Comparison of ENCODE assay signal across 1 cellular context in the genomic region with DNA sequence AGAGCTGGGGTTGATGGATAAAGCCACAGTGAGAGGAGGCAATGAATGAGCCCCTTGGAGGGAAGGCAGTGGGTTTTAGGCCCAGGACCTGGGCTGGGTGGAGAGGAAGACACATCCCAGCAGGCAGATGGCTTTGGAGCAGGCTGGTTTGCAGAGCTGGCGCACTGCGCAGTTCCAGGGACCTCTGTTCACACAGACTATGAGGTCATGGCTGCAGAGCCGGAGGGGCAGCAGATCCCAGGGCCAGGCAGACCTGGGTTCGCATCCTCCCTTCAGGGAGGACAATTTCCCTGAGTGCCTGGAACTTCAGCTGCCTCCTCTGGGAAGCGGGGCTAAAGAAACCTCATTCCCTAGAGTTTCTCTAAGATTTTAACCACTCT.
TF ChIP-seq lines count a peak whose summit lies in the region.

No MANE protein-coding gene starts in this region.

TF ChIP-seq in WTC11, 78 proteins besides CTCF, POLR2A, EP300 and RAD21 (continued from another document):
- TF ChIP-seq ZNF425 (CRISPR knock-in tag; conservative IDR thresholded peaks at IDR 0.05) (no peak), NR2C2 (CRISPR knock-in tag; IDR thresholded peaks at IDR 0.05) (no peak), ZNF121 (CRISPR knock-in tag; IDR thresholded peaks at IDR 0.05) (no peak), TEAD4 (CRISPR knock-in tag; IDR thresholded peaks at IDR 0.05) (no peak), SMAD4 (CRISPR knock-in tag; IDR thresholded peaks at IDR 0.05) (no peak), ELF4 (CRISPR knock-in tag; IDR thresholded peaks at IDR 0.05; ENCODE audit: low read depth) (no peak), AFF4 (CRISPR knock-in tag; IDR thresholded peaks at IDR 0.05; ENCODE audit: borderline replicate concordance) (no peak), HMGXB4 (CRISPR knock-in tag; IDR thresholded peaks at IDR 0.05) (no peak), ETV6 (CRISPR knock-in tag; IDR thresholded peaks at IDR 0.05) (no peak), KAT7 (CRISPR knock-in tag; IDR thresholded peaks at IDR 0.05; ENCODE audit: borderline replicate concordance) (no peak)
- TF ChIP-seq, protein P1, sequence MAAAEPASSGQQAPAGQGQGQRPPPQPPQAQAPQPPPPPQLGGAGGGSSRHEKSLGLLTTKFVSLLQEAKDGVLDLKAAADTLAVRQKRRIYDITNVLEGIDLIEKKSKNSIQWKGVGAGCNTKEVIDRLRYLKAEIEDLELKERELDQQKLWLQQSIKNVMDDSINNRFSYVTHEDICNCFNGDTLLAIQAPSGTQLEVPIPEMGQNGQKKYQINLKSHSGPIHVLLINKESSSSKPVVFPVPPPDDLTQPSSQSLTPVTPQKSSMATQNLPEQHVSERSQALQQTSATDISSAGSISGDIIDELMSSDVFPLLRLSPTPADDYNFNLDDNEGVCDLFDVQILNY (CRISPR knock-in tag; IDR thresholded peaks at IDR 0.05): no peak
- TF ChIP-seq, protein P2, sequence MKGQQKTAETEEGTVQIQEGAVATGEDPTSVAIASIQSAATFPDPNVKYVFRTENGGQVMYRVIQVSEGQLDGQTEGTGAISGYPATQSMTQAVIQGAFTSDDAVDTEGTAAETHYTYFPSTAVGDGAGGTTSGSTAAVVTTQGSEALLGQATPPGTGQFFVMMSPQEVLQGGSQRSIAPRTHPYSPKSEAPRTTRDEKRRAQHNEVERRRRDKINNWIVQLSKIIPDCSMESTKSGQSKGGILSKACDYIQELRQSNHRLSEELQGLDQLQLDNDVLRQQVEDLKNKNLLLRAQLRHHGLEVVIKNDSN (CRISPR knock-in tag; IDR thresholded peaks at IDR 0.05): no peak
- TF ChIP-seq, protein P3, sequence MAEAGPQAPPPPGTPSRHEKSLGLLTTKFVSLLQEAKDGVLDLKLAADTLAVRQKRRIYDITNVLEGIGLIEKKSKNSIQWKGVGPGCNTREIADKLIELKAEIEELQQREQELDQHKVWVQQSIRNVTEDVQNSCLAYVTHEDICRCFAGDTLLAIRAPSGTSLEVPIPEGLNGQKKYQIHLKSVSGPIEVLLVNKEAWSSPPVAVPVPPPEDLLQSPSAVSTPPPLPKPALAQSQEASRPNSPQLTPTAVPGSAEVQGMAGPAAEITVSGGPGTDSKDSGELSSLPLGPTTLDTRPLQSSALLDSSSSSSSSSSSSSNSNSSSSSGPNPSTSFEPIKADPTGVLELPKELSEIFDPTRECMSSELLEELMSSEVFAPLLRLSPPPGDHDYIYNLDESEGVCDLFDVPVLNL (CRISPR knock-in tag; IDR thresholded peaks at IDR 0.05; ENCODE audit: borderline replicate concordance, low read depth): no peak
